ENCODE assay signal across 16 cellular contexts in genomic region chr4:38870098-38870850, GRCh38. TPM values are rescaled to one million over a fixed set of nuclear protein-coding genes. Genes with fewer than 3 reads are reported as not detected.
DNase-seq lines count a peak whose midpoint lies in the region; ATAC-seq, FAIRE-seq and TF ChIP-seq lines count a peak whose summit lies in the region.
"Had no signal": no experiment of that assay in that cellular context is flagged by ENCODE, and none has a peak within 500 bp of the region (broad histone marks: within the 10 kb centered on the region; RNA-seq: fewer than 3 reads in every experiment).

No MANE protein-coding gene starts in this region.

- no peak overlapping the region for H2AFZ ChIP-seq in HepG2 (ENCODE audit: low read length)

- peaks cover 23% of the 10 kb centered on the region for H3K36me3 Mint-ChIP-seq in osteocyte (ENCODE audit: unreplicated experiment)
- H3K36me3 Mint-ChIP-seq in CD4-positive, alpha-beta T cell (ENCODE audit: low read depth) = no peaks in the 10 kb centered on the region
- H3K36me3 Mint-ChIP-seq: WTC11 had no signal

- peaks cover 9% of the 10 kb centered on the region for H3K9me3 Mint-ChIP-seq in osteocyte (ENCODE audit: unreplicated experiment)
- H3K9me3 Mint-ChIP-seq in CD4-positive, alpha-beta T cell = no peaks in the 10 kb centered on the region
- H3K9me3 Mint-ChIP-seq: stimulated activated naive CD8-positive, alpha-beta T cell treated with anti-CD3 and anti-CD28 coated beads, Interleukin-15, amount 100 ng/mL, for 72 hours had no signal

- H3K9me3 ChIP-seq in HepG2 (ENCODE audit: low read length) (no peaks in the 10 kb centered on the region), right lobe of liver (no peaks in the 10 kb centered on the region), esophagus muscularis mucosa (no peaks in the 10 kb centered on the region)
- H3K9me3 ChIP-seq in CD4-positive, alpha-beta T cell (ENCODE audit: control insufficient read depth, low read length) = no peaks in the 10 kb centered on the region

- H3K4me1 ChIP-seq in HepG2 (ENCODE audit: insufficient read depth, low read length) (peaks cover 84% of the 10 kb centered on the region), right lobe of liver (peaks cover 0 to 69% (median 20%) of the 10 kb centered on the region in 4 donors), esophagus muscularis mucosa (peaks cover 12 to 69% (median 60%) of the 10 kb centered on the region in 4 donors)

- BruUV-seq in HepG2 (replicated peaks; lab: Mats Ljungman, UMichigan) = no TSS peak

- H3K4me3 ChIP-seq in HepG2 (replicated peaks in 1 of 3; ENCODE audit: insufficient read depth in 1 of 3, low read depth in 2 of 3, low read length in 3 of 3) = no peak overlapping the region
- no peak overlapping the region for H3K4me3 ChIP-seq in right lobe of liver
- no peak overlapping the region for H3K4me3 ChIP-seq in esophagus muscularis mucosa

- peaks cover 51% of the 10 kb centered on the region for H3K4me1 Mint-ChIP-seq in osteocyte (ENCODE audit: unreplicated experiment)
- peaks cover 18% of the 10 kb centered on the region for H3K4me1 Mint-ChIP-seq in CD4-positive, alpha-beta T cell (ENCODE audit: low read depth)

- ATAC-seq in HepG2 (no peak), right lobe of liver (no peak), HG03571 (IDR thresholded peaks at IDR 0.05; ENCODE audit: unreplicated experiment) (no peak), GM19397 (IDR thresholded peaks at IDR 0.05; ENCODE audit: unreplicated experiment) (no peak)
- no peak for ATAC-seq in CD4-positive, alpha-beta T cell (ENCODE audit: poor library complexity)
- ATAC-seq: stimulated activated naive CD8-positive, alpha-beta T cell treated with anti-CD3 and anti-CD28 coated beads, Interleukin-15, amount 100 ng/mL, for 72 hours; WTC11 had no signal

- TF ChIP-seq EP300 in HepG2 (IDR thresholded peaks at IDR 0.05; ENCODE audit: low read depth in 2 of 2, low read length in 2 of 2) = no peak
- TF ChIP-seq EP300 in HepG2 (CRISPR knock-in tag; IDR thresholded peaks at IDR 0.05; ENCODE audit: borderline replicate concordance) = no peak
- no peak for TF ChIP-seq EP300 in esophagus muscularis mucosa (IDR thresholded peaks at IDR 0.05)

- H3K27ac Mint-ChIP-seq in osteocyte (ENCODE audit: unreplicated experiment) = peak overlapping the region; percentile 97
- no peak overlapping the region for H3K27ac Mint-ChIP-seq in CD4-positive, alpha-beta T cell
- H3K27ac Mint-ChIP-seq: stimulated activated naive CD8-positive, alpha-beta T cell treated with anti-CD3 and anti-CD28 coated beads, Interleukin-15, amount 100 ng/mL, for 72 hours; WTC11 had no signal

- TF ChIP-seq POLR2A in HepG2 (IDR thresholded peaks at IDR 0.05; ENCODE audit: insufficient read depth in 1 of 2, low read depth in 2 of 2, low read length in 2 of 2) (peak; percentile 10 to 30; a peak in 1 of 4 replicates), right lobe of liver (IDR thresholded peaks at IDR 0.05) (no peak), esophagus muscularis mucosa (IDR thresholded peaks at IDR 0.05; ENCODE audit: low read depth) (no peak)

- H3K27ac ChIP-seq in HepG2 (ENCODE audit: extremely low read length, insufficient read depth, low read length) (no peak overlapping the region), right lobe of liver (peak overlapping the region in 1 of 3 donors; percentile 97), esophagus muscularis mucosa (replicated peaks in 1 of 4) (peak overlapping the region; percentile 89 to 95 (median 95))
- no peak overlapping the region for H3K27ac ChIP-seq in CD4-positive, alpha-beta T cell (ENCODE audit: low read depth, low read length)

- POLR2A ChIA-PET in HepG2 (lab: Yijun Ruan, JAX) = interaction anchor here (1.5 kb wide), 1 partner anchor 19 kb away, joined by 3 read pairs; no protein-coding TSS in a partner anchor
- POLR2A ChIA-PET in CD4-positive, alpha-beta T cell (lab: Charles Lee) = no interaction called here

- intact Hi-C loops in HepG2 (cut with micrococcal nuclease; ENCODE audit: unreplicated experiment) (no loop called here), right lobe of liver (cut with DNase I) (no loop called here), esophagus muscularis mucosa (cut with DNase I) (no loop called here)
- intact Hi-C loops in CD4-positive, alpha-beta T cell (cut with DNase I, micrococcal nuclease) = no loop called here

- CTCF ChIA-PET in HepG2 (lab: Yijun Ruan, JAX; ENCODE audit: low intra/inter-chr PET ratio, low total read pairs) = no interaction called here
- CTCF ChIA-PET in CD4-positive, alpha-beta T cell (lab: Charles Lee) = no interaction called here

- no peak for DNase-seq in HepG2 (ENCODE audit: low spot score)
- DNase-seq in right lobe of liver = no peak
- no peak for DNase-seq in esophagus muscularis mucosa (ENCODE audit: extremely low spot score)
- no peak for DNase-seq in osteocyte (ENCODE audit: extremely low spot score, unreplicated experiment)
- no peak for DNase-seq in CD4-positive, alpha-beta T cell
- DNase-seq in NCI-H226 = no peak
- DNase-seq: activated effector memory CD4-positive, alpha-beta T cell treated with Interleukin-2 at 50 U/mL for 16 hours; effector CD8-positive, alpha-beta T cell; NCI-H2029 treated with DMSO at 0.1 percent for 48 hours; NCI-H526 treated with DMSO at 0.1 percent for 48 hours; occipital lobe; stimulated activated CD4-positive, alpha-beta T cell treated with anti-CD3 and anti-CD28 coated beads, Interleukin-12 subunit alpha, Interleukin-12 subunit beta, amount 100 ng/mL, for 4 hours; stimulated activated naive CD8-positive, alpha-beta T cell treated with anti-CD3 and anti-CD28 coated beads, Interleukin-15, amount 100 ng/mL, for 72 hours had no signal

- 89% methylated on average over 7 of the region's 7 CpGs for WGBS in HepG2 (ENCODE audit: low lambda C conversion rate)
- WGBS in right lobe of liver (ENCODE audit: insufficient coverage, low coverage, low lambda C conversion rate, missing lambda C conversion rate) = 48% methylated on average over 3 of the region's 7 CpGs
- WGBS in esophagus muscularis mucosa = 50% methylated on average over 7 of the region's 7 CpGs

- H3K27me3 ChIP-seq in HepG2 (ENCODE audit: control insufficient read depth in 1 of 2, insufficient read depth in 2 of 2, low read length in 2 of 2) = no peaks in the 10 kb centered on the region
- no peaks in the 10 kb centered on the region for H3K27me3 ChIP-seq in right lobe of liver
- no peaks in the 10 kb centered on the region for H3K27me3 ChIP-seq in esophagus muscularis mucosa
- peaks cover 5% of the 10 kb centered on the region for H3K27me3 ChIP-seq in CD4-positive, alpha-beta T cell (ENCODE audit: control insufficient read depth, insufficient read depth, low read length)

- H3K9ac ChIP-seq in HepG2 (ENCODE audit: insufficient read depth, low read depth, low read length) = no peak overlapping the region

- H3K4me3 Mint-ChIP-seq in osteocyte (ENCODE audit: unreplicated experiment) = no peak overlapping the region
- no peak overlapping the region for H3K4me3 Mint-ChIP-seq in CD4-positive, alpha-beta T cell
- H3K4me3 Mint-ChIP-seq: stimulated activated naive CD8-positive, alpha-beta T cell treated with anti-CD3 and anti-CD28 coated beads, Interleukin-15, amount 100 ng/mL, for 72 hours; WTC11 had no signal

- peaks cover 5% of the 10 kb centered on the region in 2 experiments for H3K36me3 ChIP-seq in HepG2 (replicated peaks in 1 of 2; ENCODE audit: control insufficient read depth in 1 of 2, insufficient read depth in 2 of 2, low read length in 2 of 2)
- peaks cover 0 to 8% (median 2%) of the 10 kb centered on the region in 4 donors for H3K36me3 ChIP-seq in right lobe of liver
- peaks cover 0 to 15% (median 0%) of the 10 kb centered on the region in 4 donors for H3K36me3 ChIP-seq in esophagus muscularis mucosa

- peaks cover 50% of the 10 kb centered on the region for H3K79me2 ChIP-seq in HepG2 (ENCODE audit: insufficient read depth, low read length)

- H4K20me1 ChIP-seq in HepG2 (ENCODE audit: insufficient read depth, low read length) = peaks cover 7% of the 10 kb centered on the region; the same call in 1 of the 2 replicates

- in situ Hi-C loops in HepG2 (cut with HindIII; ENCODE audit: extremely low pct_ligation_motif_present, low pct_unique_long_range_greater_than_20kb) = no loop called here

- H3K27me3 Mint-ChIP-seq in osteocyte (ENCODE audit: unreplicated experiment) = no peaks in the 10 kb centered on the region
- peaks cover 25% of the 10 kb centered on the region for H3K27me3 Mint-ChIP-seq in CD4-positive, alpha-beta T cell

- no peak for TF ChIP-seq RAD21 in HepG2 (CRISPR knock-in tag; IDR thresholded peaks at IDR 0.05)

- TF ChIP-seq CTCF in HepG2 (CRISPR knock-in tag; IDR thresholded peaks at IDR 0.05) (no peak), right lobe of liver (IDR thresholded peaks at IDR 0.05) (no peak), esophagus muscularis mucosa (IDR thresholded peaks at IDR 0.05) (no peak), osteocyte (IDR thresholded peaks at IDR 0.05) (no peak)
- TF ChIP-seq CTCF in CD4-positive, alpha-beta T cell (IDR thresholded peaks at IDR 0.05) = no peak

- FAIRE-seq in HepG2 (lab: Jason Lieb, UNC) = no peak

- no peak overlapping the region for H3K4me2 ChIP-seq in HepG2 (ENCODE audit: low read depth, low read length)

RNA-seq across cellular contexts. Expression of gene FAM114A1, which starts 2.7 kb away (rescaled TPM):
- total RNA-seq in HepG2 (2016; rRNA removed; fragmentation: Illumina TruSeq; extraction: Trizol) (61.0 and 87.0 TPM in 2 replicates), right lobe of liver (10 to 100 TPM; 55.3 to 88.9 (median 69.4) TPM), esophagus muscularis mucosa (100 to 1,000 TPM in 3 of 4 donors, 10 to 100 TPM in 1; 88.6 to 145 (median 110) TPM), osteocyte (120 and 139 TPM in 2 replicates)
- 8.9 and 9.7 TPM in 2 replicates for total RNA-seq in HepG2 (2016; cell fraction: cytosol; rRNA removed; fragmentation: Illumina TruSeq; extraction: Trizol; ENCODE audit: low read depth)
- total RNA-seq in HepG2 (2016; cell fraction: insoluble cytoplasmic fraction; rRNA removed; fragmentation: Illumina TruSeq; extraction: Trizol) = 59.7 and 78.6 TPM in 2 replicates
- total RNA-seq in HepG2 (2016; cell fraction: membrane; rRNA removed; fragmentation: Illumina TruSeq; extraction: Trizol) = 27.8 and 30.9 TPM in 2 replicates
- 36.3 and 40.0 TPM in 2 replicates for total RNA-seq in HepG2 (2016; cell fraction: nucleus; rRNA removed; fragmentation: Illumina TruSeq; extraction: Trizol)
- 70.4 and 76.9 TPM in 2 replicates for polyA plus RNA-seq in HepG2 (2011; rRNA removed)
- 80.2 and 86.3 TPM in 2 replicates for polyA plus RNA-seq in HepG2 (2011; cell fraction: cytosol; rRNA removed)
- 71.8 and 99.8 TPM in 2 replicates for polyA plus RNA-seq in HepG2 (2011; cell fraction: nucleus; rRNA removed)
- polyA plus RNA-seq in HepG2 (2012) = 46.7 and 54.6 TPM in 2 replicates
- polyA plus RNA-seq in HepG2 (2016; cell fraction: cytosol; fragmentation: Illumina TruSeq; extraction: Trizol; ENCODE audit: low read depth) = 6.6 and 8.5 TPM in 2 replicates
- polyA plus RNA-seq in HepG2 (2016; cell fraction: insoluble cytoplasmic fraction; fragmentation: Illumina TruSeq; extraction: Trizol; ENCODE audit: low read depth) = 47.8 and 57.1 TPM in 2 replicates
- polyA plus RNA-seq in HepG2 (2016; cell fraction: membrane; fragmentation: Illumina TruSeq; extraction: Trizol; ENCODE audit: low read depth) = 14.4 and 15.0 TPM in 2 replicates
- polyA plus RNA-seq in HepG2 (2016; cell fraction: nucleus; fragmentation: Illumina TruSeq; extraction: Trizol; ENCODE audit: insufficient read depth, low read depth) = 39.6 and 49.5 TPM in 2 replicates
- 28.7 and 145 TPM in 2 replicates for polyA minus RNA-seq in HepG2 (2011; rRNA and poly(A)+ RNA removed; ENCODE audit: low replicate concordance)
- polyA minus RNA-seq in HepG2 (2011; cell fraction: cytosol; rRNA and poly(A)+ RNA removed) = 64.1 and 82.7 TPM in 2 replicates
- 115 and 140 TPM in 2 replicates for polyA minus RNA-seq in HepG2 (2011; cell fraction: nucleus; rRNA and poly(A)+ RNA removed)
- not detected for total RNA-seq in CD4-positive, alpha-beta T cell

RNA-seq across cellular contexts. Expression of gene TLR6, which starts 13.7 kb away (rescaled TPM):
- total RNA-seq in HepG2 (2016; rRNA removed; fragmentation: Illumina TruSeq; extraction: Trizol) (0.52 and 0.71 TPM in 2 replicates), right lobe of liver (1 to 10 TPM; 1.2 to 3.4 (median 2.4) TPM), esophagus muscularis mucosa (1 to 10 TPM; 1.1 to 1.8 (median 1.7) TPM), osteocyte (2.5 TPM in 2 replicates)
- 0.40 and 0.62 TPM in 2 replicates for total RNA-seq in HepG2 (2016; cell fraction: cytosol; rRNA removed; fragmentation: Illumina TruSeq; extraction: Trizol; ENCODE audit: low read depth)
- total RNA-seq in HepG2 (2016; cell fraction: insoluble cytoplasmic fraction; rRNA removed; fragmentation: Illumina TruSeq; extraction: Trizol) = 0.31 and 0.54 TPM in 2 replicates
- 1.0 and 1.2 TPM in 2 replicates for total RNA-seq in HepG2 (2016; cell fraction: membrane; rRNA removed; fragmentation: Illumina TruSeq; extraction: Trizol)
- 0.71 and 0.72 TPM in 2 replicates for total RNA-seq in HepG2 (2016; cell fraction: nucleus; rRNA removed; fragmentation: Illumina TruSeq; extraction: Trizol)
- polyA plus RNA-seq in HepG2 (2011; rRNA removed) = 0.18 and 0.33 TPM in 2 replicates
- 0.05 and 0.12 TPM in 2 replicates for polyA plus RNA-seq in HepG2 (2011; cell fraction: cytosol; rRNA removed)
- polyA plus RNA-seq in HepG2 (2011; cell fraction: nucleus; rRNA removed) = 0.19 and 0.23 TPM in 2 replicates
- polyA plus RNA-seq in HepG2 (2012) = 0.12 and 0.39 TPM in 2 replicates
- 0.02 TPM in 1 of 2 replicates, not detected in the other for polyA plus RNA-seq in HepG2 (2016; cell fraction: cytosol; fragmentation: Illumina TruSeq; extraction: Trizol; ENCODE audit: low read depth)
- 0.17 and 0.19 TPM in 2 replicates for polyA plus RNA-seq in HepG2 (2016; cell fraction: insoluble cytoplasmic fraction; fragmentation: Illumina TruSeq; extraction: Trizol; ENCODE audit: low read depth)
- polyA plus RNA-seq in HepG2 (2016; cell fraction: membrane; fragmentation: Illumina TruSeq; extraction: Trizol; ENCODE audit: low read depth) = 0.03 and 0.06 TPM in 2 replicates
- 0.61 and 0.71 TPM in 2 replicates for polyA plus RNA-seq in HepG2 (2016; cell fraction: nucleus; fragmentation: Illumina TruSeq; extraction: Trizol; ENCODE audit: insufficient read depth, low read depth)
- polyA minus RNA-seq in HepG2 (2011; rRNA and poly(A)+ RNA removed; ENCODE audit: low replicate concordance) = 0.20 and 7.2 TPM in 2 replicates
- polyA minus RNA-seq in HepG2 (2011; cell fraction: cytosol; rRNA and poly(A)+ RNA removed) = 0.26 and 0.59 TPM in 2 replicates
- 0.62 and 0.90 TPM in 2 replicates for polyA minus RNA-seq in HepG2 (2011; cell fraction: nucleus; rRNA and poly(A)+ RNA removed)
- 1 to 10 TPM in 1 of 2 experiments, under 1 TPM in 1; 0.69 to 1.3 TPM for total RNA-seq in CD4-positive, alpha-beta T cell

Comparison
In these comparisons a context has a peak if more than half of its experiments do, and no peak if none do; other contexts are left out.
1. POLR2A ChIP-seq: peak in HepG2 (2 of 2); none in right lobe of liver (single experiment) and esophagus muscularis mucosa (single experiment).
2. H3K27ac ChIP-seq: peak in esophagus muscularis mucosa (4 of 4); none in HepG2 (single experiment) and CD4-positive, alpha-beta T cell (single experiment).
3. RNA of gene FAM114A1, which starts 2.7 kb away (total RNA-seq): 120 to 139 TPM in osteocyte, 88.6 to 145 TPM in esophagus muscularis mucosa, 55.3 to 88.9 TPM in right lobe of liver and 8.9 to 87.0 TPM in HepG2; not detected in CD4-positive, alpha-beta T cell; every median in the first group is over 4 times any median in the second.